26 cellular contexts compared by ENCODE assay signal in genomic region chr2:200267350-200267749, GRCh38. TPM values are rescaled to one million over a fixed set of nuclear protein-coding genes. Genes with fewer than 3 reads are reported as not detected.
DNase-seq lines count a peak whose midpoint lies in the region; ATAC-seq and TF ChIP-seq lines count a peak whose summit lies in the region.
"Had no signal": no experiment of that assay in that cellular context is flagged by ENCODE, and none has a peak within 500 bp of the region (broad histone marks: within the 10 kb centered on the region; RNA-seq: fewer than 3 reads in every experiment).

No MANE protein-coding gene starts in this region.

- H4K8ac ChIP-seq in IMR-90 (ENCODE audit: low read depth in 2 of 2, low read length in 2 of 2), result no peak overlapping the region

- POLR2A ChIA-PET in IMR-90 (lab: Charles Lee; ENCODE audit: unreplicated experiment), result no interaction called here

- H3K18ac ChIP-seq in IMR-90 (ENCODE audit: low read depth, low read length), result peak overlapping the region; percentile 28; the same call in 1 of the 2 replicates

- H3K27me3 Mint-ChIP-seq in GM23338 (ENCODE audit: insufficient read depth, low read depth, poor library complexity), result peaks cover 5% of the 10 kb centered on the region
- H3K27me3 Mint-ChIP-seq: CD4-positive, alpha-beta memory T cell had no signal

- peaks cover 12% of the 10 kb centered on the region; the same call in 2 of the 3 replicates for H3K9me3 Mint-ChIP-seq in GM23338
- H3K9me3 Mint-ChIP-seq: CD4-positive, CD25-positive, alpha-beta regulatory T cell; CD8-positive, alpha-beta memory T cell had no signal

- no peak overlapping the region for H4K91ac ChIP-seq in IMR-90 (ENCODE audit: insufficient read depth, low read depth, low read length)

- H3K9ac ChIP-seq in IMR-90 (ENCODE audit: low read depth, low read length) (no peak overlapping the region), smooth muscle cell (ENCODE audit: low read depth) (no peak overlapping the region)
- H3K9ac ChIP-seq: BLaER1 had no signal

- H3K4me1 Mint-ChIP-seq in GM23338, result 0 out of 3 replicates have a peak, but pooled peaks cover 3% of the 10 kb centered on the region
- H3K4me1 Mint-ChIP-seq: CD14-positive monocyte; CD4-positive, alpha-beta memory T cell; CD4-positive, CD25-positive, alpha-beta regulatory T cell; CD8-positive, alpha-beta memory T cell had no signal

- peaks cover 5% of the 10 kb centered on the region for H3K36me3 Mint-ChIP-seq in GM23338 (ENCODE audit: low read depth)
- H3K36me3 Mint-ChIP-seq: CD14-positive monocyte; CD4-positive, alpha-beta memory T cell; CD4-positive, CD25-positive, alpha-beta regulatory T cell had no signal

- H3F3A ChIP-seq in GM23338 (replicated peaks; ENCODE audit: low read depth) (no peaks in the 10 kb centered on the region), smooth muscle cell (ENCODE audit: low read depth) (no peaks in the 10 kb centered on the region)

- no peaks in the 10 kb centered on the region for H3K79me1 ChIP-seq in IMR-90 (ENCODE audit: low read depth in 1 of 2, low read length in 2 of 2)

- no peak overlapping the region for H3K23ac ChIP-seq in IMR-90 (ENCODE audit: low read depth, low read length)

- H3K27ac ChIP-seq in GM23338 (ENCODE audit: low read depth), result no peak overlapping the region
- H3K27ac ChIP-seq in IMR-90 (ENCODE audit: insufficient read depth, low read length), result no peak overlapping the region
- H3K27ac ChIP-seq in smooth muscle cell (ENCODE audit: low read depth), result no peak overlapping the region
- no peak overlapping the region for H3K27ac ChIP-seq in coronary artery
- H3K27ac ChIP-seq: BLaER1 had no signal

- TF ChIP-seq POLR2A in IMR-90 (IDR thresholded peaks at IDR 0.05; ENCODE audit: low read depth, low read length), result no peak

- no CpG with 5 or more reads among the region's 2 CpGs for WGBS in IMR-90 (ENCODE audit: extremely low coverage in 2 of 2, insufficient read length in 1 of 2), 2 experiments
- 93% methylated on average over 2 of the region's 2 CpGs for WGBS in smooth muscle cell (ENCODE audit: low lambda C conversion rate)

- H3K4me1 ChIP-seq in GM23338 (ENCODE audit: insufficient read depth) (no peaks in the 10 kb centered on the region), IMR-90 (ENCODE audit: control insufficient read depth, insufficient read depth, low read length) (peaks cover 4% of the 10 kb centered on the region), smooth muscle cell (ENCODE audit: low read depth) (no peaks in the 10 kb centered on the region)
- H3K4me1 ChIP-seq: BE2C had no signal

- no peak overlapping the region for H3K4me3 ChIP-seq in GM23338
- no peak overlapping the region for H3K4me3 ChIP-seq in IMR-90 (ENCODE audit: insufficient read depth, low read depth, low read length)
- H3K4me3 ChIP-seq in smooth muscle cell, result no peak overlapping the region
- H3K4me3 ChIP-seq in coronary artery, result no peak overlapping the region
- H3K4me3 ChIP-seq: BLaER1, GM12878 had no signal

- H3K9me2 ChIP-seq in GM23338 (ENCODE audit: insufficient read depth), result peaks cover 33% of the 10 kb centered on the region; the same call in 1 of the 2 replicates

- peak overlapping the region; percentile 69; the same call in 1 of the 2 replicates for H2AFZ ChIP-seq in GM23338
- H2AFZ ChIP-seq in IMR-90 (replicated peaks; ENCODE audit: low read length, poor library complexity), result no peak overlapping the region
- peak overlapping the region; percentile 62 for H2AFZ ChIP-seq in smooth muscle cell (ENCODE audit: low read depth)

- H3K36me3 ChIP-seq in GM23338 (ENCODE audit: insufficient read depth) (no peaks in the 10 kb centered on the region), IMR-90 (ENCODE audit: control insufficient read depth, insufficient read depth, low read length) (no peaks in the 10 kb centered on the region), smooth muscle cell (ENCODE audit: low read depth) (no peaks in the 10 kb centered on the region)
- H3K36me3 ChIP-seq: BE2C, BLaER1 had no signal

- H3K79me2 ChIP-seq in GM23338 (replicated peaks; ENCODE audit: insufficient read depth), result no peaks in the 10 kb centered on the region
- no peaks in the 10 kb centered on the region for H3K79me2 ChIP-seq in smooth muscle cell (ENCODE audit: low read depth)

- no TSS peak for BruUV-seq in IMR-90 (replicated peaks; lab: Mats Ljungman, UMichigan)

- dilution Hi-C loops in IMR-90 (cut with HindIII; ENCODE audit: low sequenced_read_pairs, unreplicated experiment), result no loop called here

- H2AK9ac ChIP-seq in IMR-90 (replicated peaks; ENCODE audit: low read depth, low read length, poor library complexity), result no peak overlapping the region

- no peak overlapping the region for H2BK120ac ChIP-seq in IMR-90 (ENCODE audit: low read depth, low read length)

- CTCF ChIA-PET in IMR-90 (lab: Yijun Ruan, JAX), result interaction anchor here (0.6 kb wide), 1 partner anchor 873 kb away, joined by 3 read pairs; no protein-coding TSS in a partner anchor

- H3K27ac Mint-ChIP-seq in GM23338, result no peak overlapping the region
- H3K27ac Mint-ChIP-seq: CD4-positive, alpha-beta memory T cell; CD4-positive, CD25-positive, alpha-beta regulatory T cell had no signal

- H3K14ac ChIP-seq in IMR-90 (replicated peaks; ENCODE audit: low read depth, low read length), result no peak overlapping the region; the same call in 1 of the 2 replicates

- TF ChIP-seq CTCF in GM23338 (conservative IDR thresholded peaks at IDR 0.05; ENCODE audit: low read depth in 2 of 2) (no peak), IMR-90 (conservative IDR thresholded peaks at IDR 0.05; ENCODE audit: low read depth, low read length) (no peak), smooth muscle cell (IDR thresholded peaks at IDR 0.05; ENCODE audit: borderline replicate concordance, insufficient read depth, poor library complexity, severe bottlenecking) (no peak), coronary artery (IDR thresholded peaks at IDR 0.05) (no peak)

- H2BK20ac ChIP-seq in IMR-90 (ENCODE audit: low read depth, low read length), result no peak overlapping the region

- H3K9me3 ChIP-seq in IMR-90 (ENCODE audit: control insufficient read depth, insufficient read depth, low read length) (no peaks in the 10 kb centered on the region), smooth muscle cell (replicated peaks; ENCODE audit: low read depth) (no peaks in the 10 kb centered on the region)
- H3K9me3 ChIP-seq: BE2C, BLaER1 had no signal

- no peak for TF ChIP-seq RAD21 in IMR-90 (IDR thresholded peaks at IDR 0.05; ENCODE audit: low read length)

- 0 out of 2 replicates have a peak overlapping the region, but pooled peaks have one; percentile 34 for H3K4ac ChIP-seq in IMR-90 (ENCODE audit: low read depth, low read length)

- H2BK15ac ChIP-seq in IMR-90 (ENCODE audit: low read depth, low read length), result no peak overlapping the region

- H3K9me1 ChIP-seq in IMR-90 (ENCODE audit: insufficient read depth, low read length), result no peaks in the 10 kb centered on the region; the same call in 1 of the 2 replicates

- H3K4me3 Mint-ChIP-seq in GM23338, result no peak overlapping the region
- H3K4me3 Mint-ChIP-seq: CD14-positive monocyte; CD4-positive, alpha-beta memory T cell; CD4-positive, CD25-positive, alpha-beta regulatory T cell; CD8-positive, alpha-beta memory T cell had no signal

- H3K56ac ChIP-seq in IMR-90 (ENCODE audit: extremely low read depth, insufficient read depth, low read length), result no peak overlapping the region

- intact Hi-C loops in IMR-90 (cut with micrococcal nuclease), result no loop called here

- H3K4me2 ChIP-seq in GM23338 (no peak overlapping the region), IMR-90 (ENCODE audit: low read depth, low read length) (no peak overlapping the region), smooth muscle cell (no peak overlapping the region)
- H3K4me2 ChIP-seq: BLaER1 had no signal

- no peaks in the 10 kb centered on the region for H3K27me3 ChIP-seq in GM23338 (ENCODE audit: insufficient read depth)
- H3K27me3 ChIP-seq in IMR-90 (ENCODE audit: control insufficient read depth, insufficient read depth, low read length), result no peaks in the 10 kb centered on the region
- no peaks in the 10 kb centered on the region for H3K27me3 ChIP-seq in smooth muscle cell (ENCODE audit: low read depth)
- H3K27me3 ChIP-seq: BE2C, BLaER1 had no signal

- no peak overlapping the region for H4K5ac ChIP-seq in IMR-90 (ENCODE audit: low read depth, low read length)

- ATAC-seq in GM23338 (no peak), IMR-90 (ENCODE audit: low read depth) (peak; percentile 80), GM21786 (IDR thresholded peaks at IDR 0.05; ENCODE audit: unreplicated experiment) (no peak)
- ATAC-seq: GM12878 had no signal

- H4K20me1 ChIP-seq in GM23338 (replicated peaks; ENCODE audit: insufficient read depth) (no peaks in the 10 kb centered on the region), IMR-90 (ENCODE audit: insufficient read depth, low read length) (no peaks in the 10 kb centered on the region), smooth muscle cell (ENCODE audit: low read depth) (no peaks in the 10 kb centered on the region)
- H4K20me1 ChIP-seq: BLaER1 had no signal

- in situ Hi-C loops in IMR-90 (cut with MboI; ENCODE audit: low sequenced_read_pairs), result no loop called here

- H2AK5ac ChIP-seq in IMR-90 (ENCODE audit: low read depth, low read length), result no peak overlapping the region

- DNase-seq in GM23338 (ENCODE audit: low spot score), result no peak
- DNase-seq in IMR-90, result peak; percentile 56
- DNase-seq in fibroblast of peridontal ligament (ENCODE audit: extremely low read depth), result peak; percentile 45
- DNase-seq in smooth muscle cell (lab: John Stamatoyannopoulos, UW; ENCODE audit: unreplicated experiment), result no peak
- no peak for DNase-seq in coronary artery (ENCODE audit: low spot score)
- DNase-seq in NCI-H1417 (lab: John Stamatoyannopoulos, UW), result no peak
- DNase-seq: 8988T; ACHN; BE2C; C1 segment of cervical spinal cord; CD4-positive, alpha-beta memory T cell; CD4-positive, CD25-positive, alpha-beta regulatory T cell; CD8-positive, alpha-beta memory T cell; COR-L47; DMS 273 treated with DMSO at 0.1 percent for 48 hours; DMS153; DMS53; DMS79; DND-41; EL; GDM1 had no signal

- no peak overlapping the region for H2BK5ac ChIP-seq in IMR-90 (ENCODE audit: low read depth, low read length, poor library complexity, severe bottlenecking)

TF ChIP-seq in GM23338, 12 proteins besides CTCF, POLR2A, EP300 and RAD21 (continues in another document):
- TF ChIP-seq JUNB (IDR thresholded peaks at IDR 0.05; ENCODE audit: unreplicated experiment) (no peak), ZNF331 (CRISPR knock-in tag; IDR thresholded peaks at IDR 0.05; ENCODE audit: low read depth) (no peak)

TF ChIP-seq in IMR-90, 13 proteins besides CTCF, POLR2A, EP300 and RAD21 (continues in another document):
- TF ChIP-seq CHD1 (IDR thresholded peaks at IDR 0.05; ENCODE audit: low read depth, low read length) (no peak), SMC3 (IDR thresholded peaks at IDR 0.05; ENCODE audit: low read depth, low read length) (no peak; the same call in 1 of the 2 replicates), RCOR1 (IDR thresholded peaks at IDR 0.05; ENCODE audit: insufficient replicate concordance, low read length) (no peak)

RNA-seq across cellular contexts. Expression of gene SPATS2L, which starts 39.1 kb away (rescaled TPM):
- 118 and 146 TPM in 2 replicates for total RNA-seq in GM23338 (2014; rRNA removed; shearing (Covaris generic))
- 154 and 263 TPM in 2 replicates for polyA plus RNA-seq in GM23338 (2016; fragmentation: Nextera tagmentation; extraction: Ambion mirVana)
- 118 and 145 TPM in 2 replicates for total RNA-seq in IMR-90 (2012; rRNA removed)
- 155 and 175 TPM in 2 replicates for polyA plus RNA-seq in IMR-90 (2012; rRNA removed)
- 85.4 and 86.8 TPM in 2 replicates for polyA plus RNA-seq in IMR-90 (2012; cell fraction: cytosol; rRNA removed)
- 65.5 and 124 TPM in 2 replicates for polyA plus RNA-seq in IMR-90 (2012; cell fraction: nucleus; rRNA removed; ENCODE audit: low replicate concordance)
- total RNA-seq in smooth muscle cell, result 314 and 356 TPM in 2 replicates
- 394 and 432 TPM in 2 replicates for polyA plus RNA-seq in smooth muscle cell
- total RNA-seq: G401 had no signal

Comparison
In these comparisons a context has a peak if more than half of its experiments do, and no peak if none do; other contexts are left out.
1. DNase-seq: peak in IMR-90 (single experiment) and fibroblast of peridontal ligament (single experiment); none in GM23338 (single experiment), smooth muscle cell (single experiment), coronary artery (single experiment) and NCI-H1417 (0 of 3).